In genomic region chr3:79818015-79818414, GRCh38 we compare ENCODE assay signal across 36 cellular contexts. TPM values are rescaled to one million over a fixed set of nuclear protein-coding genes. Genes with fewer than 3 reads are reported as not detected.
"Had no signal": no experiment of that assay in that cellular context is flagged by ENCODE, and none has a peak within 500 bp of the region (broad histone marks: within the 10 kb centered on the region; RNA-seq: fewer than 3 reads in every experiment).

No MANE protein-coding gene starts in this region.

- H3K4me3 ChIP-seq: adrenal gland, ascending aorta, body of pancreas, breast epithelium, cardiac muscle cell had no signal

- H3K4me1 ChIP-seq: adrenal gland, ascending aorta, body of pancreas, breast epithelium had no signal

- H3K36me3 ChIP-seq: adrenal gland, ascending aorta, brain microvascular endothelial cell, breast epithelium, cardiac muscle cell had no signal

- H3K4me1 Mint-ChIP-seq: activated naive CD4-positive, alpha-beta T cell treated with anti-CD3 and anti-CD28 coated beads, Interleukin-2, amount 10 ng/mL, durations not matched to agents 7 days and 5 days; activated naive CD4-positive, alpha-beta T cell treated with anti-CD3 and anti-CD28 coated beads, Interleukin-2, amount 50 U/mL, for 24 hours; activated naive CD8-positive, alpha-beta T cell treated with anti-CD3 and anti-CD28 coated beads for 36 hours; activated naive CD8-positive, alpha-beta T cell treated with anti-CD3 and anti-CD28 coated beads, Interleukin-2, amount 10 ng/mL, durations not matched to agents 7 days and 5 days; activated naive CD8-positive, alpha-beta T cell treated with anti-CD3 and anti-CD28 coated beads, Interleukin-2, amount 50 U/mL, for 24 hours; activated T-helper 17 cell treated with anti-CD3 and anti-CD28 coated beads, Interleukin-2, amount 50 U/mL, for 72 hours; brain; central memory CD8-positive, alpha-beta T cell had no signal

- H3K27ac Mint-ChIP-seq: activated naive CD4-positive, alpha-beta T cell treated with anti-CD3 and anti-CD28 coated beads for 36 hours; activated naive CD4-positive, alpha-beta T cell treated with anti-CD3 and anti-CD28 coated beads, Interleukin-2, amount 10 ng/mL, durations not matched to agents 7 days and 5 days; activated naive CD4-positive, alpha-beta T cell treated with anti-CD3 and anti-CD28 coated beads, Interleukin-2, amount 50 U/mL, for 24 hours; activated naive CD4-positive, alpha-beta T cell treated with anti-CD3 and anti-CD28 coated beads, Interleukin-2, amount 50 U/mL, for 72 hours; activated naive CD8-positive, alpha-beta T cell; activated naive CD8-positive, alpha-beta T cell treated with anti-CD3 and anti-CD28 coated beads for 36 hours; activated naive CD8-positive, alpha-beta T cell treated with anti-CD3 and anti-CD28 coated beads, Interleukin-2, amount 10 ng/mL, durations not matched to agents 7 days and 5 days; activated naive CD8-positive, alpha-beta T cell treated with anti-CD3 and anti-CD28 coated beads, Interleukin-2, amount 50 U/mL, for 24 hours; activated T-cell treated with anti-CD3 and anti-CD28 coated beads, Interleukin-2, amount 50 U/mL, for 72 hours; activated T-helper 1 cell treated with anti-CD3 and anti-CD28 coated beads, Interleukin-12 subunit alpha, Interleukin-12 subunit beta, Interleukin-2, Interleukin-4 antibody, amounts not matched to agents 30 ng/mL and 10 ng/mL and 1 ng/mL, durations not matched to agents 14 hours and 24 hours and 36 hours; activated T-helper 17 cell treated with anti-CD3 and anti-CD28 coated beads, Interleukin-2, amount 50 U/mL, for 72 hours; activated T-helper 2 cell treated with anti-CD3 and anti-CD28 coated beads, Interferon-gamma antibody, Interleukin-2, Interleukin-4, amounts not matched to agents 10 μg/mL and 5 μg/mL and 100 μg/mL, durations not matched to agents 14 hours and 24 hours and 36 hours; brain had no signal

- DNase-seq: activated effector memory CD4-positive, alpha-beta T cell treated with anti-CD3 and anti-CD28 coated beads, Interleukin-2, amount 50 U/mL, for 16 hours; activated effector memory CD4-positive, alpha-beta T cell treated with Interleukin-2 at 50 U/mL for 16 hours; activated gamma-delta T cell; activated gamma-delta T cell treated with Interleukin-2 at 50 U/mL for 16 hours; activated naive CD4-positive, alpha-beta T cell; activated naive CD4-positive, alpha-beta T cell treated with anti-CD3 and anti-CD28 coated beads for 36 hours; activated naive CD4-positive, alpha-beta T cell treated with anti-CD3 and anti-CD28 coated beads, Interleukin-2, amount 10 ng/mL, durations not matched to agents 7 days and 5 days; activated naive CD4-positive, alpha-beta T cell treated with anti-CD3 and anti-CD28 coated beads, Interleukin-2, amount 50 U/mL, for 16 hours; activated naive CD4-positive, alpha-beta T cell treated with Interleukin-2 at 50 U/mL for 16 hours; activated naive CD8-positive, alpha-beta T cell treated with anti-CD3 and anti-CD28 coated beads for 36 hours; activated naive CD8-positive, alpha-beta T cell treated with anti-CD3 and anti-CD28 coated beads, Interleukin-2, amount 10 ng/mL, durations not matched to agents 7 days and 5 days; activated naive CD8-positive, alpha-beta T cell treated with anti-CD3 and anti-CD28 coated beads, Interleukin-2, amount 50 U/mL, for 24 hours; activated T-cell treated with anti-CD3 and anti-CD28 coated beads, Interleukin-2, amount 50 U/mL, for 4 hours; activated T-cell treated with anti-CD3 and anti-CD28 coated beads, Interleukin-2, amount 50 U/mL, for 48 hours; activated T-cell treated with anti-CD3 and anti-CD28 coated beads, Interleukin-2, amount 50 U/mL, for 72 hours; adrenal gland; amniotic stem cell; amygdala; anterior cingulate cortex; aorta; body of pancreas; brain microvascular endothelial cell; caudate nucleus; central memory CD4-positive, alpha-beta T cell; cerebellar nuclear complex had no signal

- H3K36me3 Mint-ChIP-seq: activated naive CD4-positive, alpha-beta T cell treated with anti-CD3 and anti-CD28 coated beads, Interleukin-2, amount 10 ng/mL, durations not matched to agents 7 days and 5 days; activated naive CD4-positive, alpha-beta T cell treated with anti-CD3 and anti-CD28 coated beads, Interleukin-2, amount 50 U/mL, for 24 hours; activated naive CD8-positive, alpha-beta T cell; activated naive CD8-positive, alpha-beta T cell treated with anti-CD3 and anti-CD28 coated beads for 36 hours; activated naive CD8-positive, alpha-beta T cell treated with anti-CD3 and anti-CD28 coated beads, Interleukin-2, amount 10 ng/mL, durations not matched to agents 7 days and 5 days; brain had no signal

- ATAC-seq: activated naive CD4-positive, alpha-beta T cell treated with anti-CD3 and anti-CD28 coated beads, Interleukin-2, amount 50 U/mL, for 72 hours; activated naive CD8-positive, alpha-beta T cell treated with anti-CD3 and anti-CD28 coated beads, Interleukin-2, amount 50 U/mL, for 24 hours; activated T-cell treated with anti-CD3 and anti-CD28 coated beads, Interleukin-2, amount 50 U/mL, for 4 hours; activated T-cell treated with anti-CD3 and anti-CD28 coated beads, Interleukin-2, amount 50 U/mL, for 72 hours; activated T-helper 17 cell treated with anti-CD3 and anti-CD28 coated beads, Interleukin-2, amount 50 U/mL, for 72 hours; body of pancreas had no signal

- H3K27ac ChIP-seq: adrenal gland, ascending aorta, body of pancreas, brain microvascular endothelial cell, breast epithelium, cardiac muscle cell had no signal

- H3K27me3 ChIP-seq: adrenal gland, ascending aorta, body of pancreas, brain microvascular endothelial cell, breast epithelium, cardiac muscle cell had no signal

- H3K4me3 Mint-ChIP-seq: activated naive CD4-positive, alpha-beta T cell treated with anti-CD3 and anti-CD28 coated beads for 36 hours; activated naive CD4-positive, alpha-beta T cell treated with anti-CD3 and anti-CD28 coated beads, Interleukin-2, amount 10 ng/mL, durations not matched to agents 7 days and 5 days; activated naive CD4-positive, alpha-beta T cell treated with anti-CD3 and anti-CD28 coated beads, Interleukin-2, amount 50 U/mL, for 24 hours; activated naive CD8-positive, alpha-beta T cell; activated naive CD8-positive, alpha-beta T cell treated with anti-CD3 and anti-CD28 coated beads for 36 hours; activated naive CD8-positive, alpha-beta T cell treated with anti-CD3 and anti-CD28 coated beads, Interleukin-2, amount 10 ng/mL, durations not matched to agents 7 days and 5 days; activated naive CD8-positive, alpha-beta T cell treated with anti-CD3 and anti-CD28 coated beads, Interleukin-2, amount 50 U/mL, for 24 hours; activated T-cell treated with anti-CD3 and anti-CD28 coated beads, Interleukin-2, amount 50 U/mL, for 4 hours; activated T-cell treated with anti-CD3 and anti-CD28 coated beads, Interleukin-2, amount 50 U/mL, for 72 hours; activated T-helper 1 cell treated with anti-CD3 and anti-CD28 coated beads, Interleukin-12 subunit alpha, Interleukin-12 subunit beta, Interleukin-2, Interleukin-4 antibody, amounts not matched to agents 30 ng/mL and 10 ng/mL and 1 ng/mL, durations not matched to agents 14 hours and 24 hours and 36 hours; activated T-helper 17 cell treated with anti-CD3 and anti-CD28 coated beads, Interleukin-2, amount 50 U/mL, for 72 hours; brain; central memory CD8-positive, alpha-beta T cell had no signal

- H3K27me3 Mint-ChIP-seq: activated naive CD4-positive, alpha-beta T cell treated with anti-CD3 and anti-CD28 coated beads, Interleukin-2, amount 10 ng/mL, durations not matched to agents 7 days and 5 days; activated naive CD4-positive, alpha-beta T cell treated with anti-CD3 and anti-CD28 coated beads, Interleukin-2, amount 50 U/mL, for 24 hours; activated naive CD8-positive, alpha-beta T cell; activated naive CD8-positive, alpha-beta T cell treated with anti-CD3 and anti-CD28 coated beads for 36 hours; activated naive CD8-positive, alpha-beta T cell treated with anti-CD3 and anti-CD28 coated beads, Interleukin-2, amount 10 ng/mL, durations not matched to agents 7 days and 5 days; activated naive CD8-positive, alpha-beta T cell treated with anti-CD3 and anti-CD28 coated beads, Interleukin-2, amount 50 U/mL, for 24 hours; activated T-helper 17 cell treated with anti-CD3 and anti-CD28 coated beads, Interleukin-2, amount 50 U/mL, for 72 hours; central memory CD8-positive, alpha-beta T cell had no signal

RNA-seq across cellular contexts. Expression of gene ROBO1, which starts 50.2 kb away (rescaled TPM):
- total RNA-seq: activated T-helper 17 cell treated with anti-CD3 and anti-CD28 coated beads, Interleukin-2, amount 50 U/mL, for 72 hours; activated T-helper 2 cell treated with anti-CD3 and anti-CD28 coated beads, Interferon-gamma antibody, Interleukin-2, Interleukin-4, amounts not matched to agents 10 μg/mL and 5 μg/mL and 100 μg/mL, durations not matched to agents 14 hours and 24 hours and 36 hours had no signal
